ENCODE assay signal across 19 cellular contexts in genomic region chr18:79479114-79479760, GRCh38.
A peak's percentile ranks its signal among the peaks of the same experiment; 100 is the strongest.
DNase-seq lines count a peak whose midpoint lies in the region; ATAC-seq, FAIRE-seq and TF ChIP-seq lines count a peak whose summit lies in the region.
"Had no signal": no experiment of that assay in that cellular context is flagged by ENCODE, and none has a peak within 500 bp of the region (broad histone marks: within the 10 kb centered on the region; RNA-seq: fewer than 3 reads in every experiment).

No MANE protein-coding gene starts in this region.

- intact Hi-C loops in kidney (cut with DNase I), result no loop called here
- intact Hi-C loops in uterus (cut with DNase I; ENCODE audit: low total_unique reads), result no loop called here

- no peaks in the 10 kb centered on the region for H3K27me3 ChIP-seq in uterus
- H3K27me3 ChIP-seq: breast epithelium, vagina had no signal

- no peaks in the 10 kb centered on the region for H3K4me1 ChIP-seq in kidney (ENCODE audit: control insufficient read depth in 1 of 2, insufficient read depth in 1 of 2, low read depth in 1 of 2, low read length in 2 of 2)
- H3K4me1 ChIP-seq in uterus, result no peaks in the 10 kb centered on the region
- H3K4me1 ChIP-seq: breast epithelium, HAP-1, vagina had no signal

- no peak for TF ChIP-seq CTCF in kidney (IDR thresholded peaks at IDR 0.05; ENCODE audit: borderline replicate concordance, extremely low read depth, insufficient read depth)
- no peak for TF ChIP-seq CTCF in uterus (IDR thresholded peaks at IDR 0.05)

- H3K9me3 ChIP-seq in T-helper 17 cell (ENCODE audit: control insufficient read depth, low read length, poor library complexity, severe bottlenecking) (no peaks in the 10 kb centered on the region), kidney (ENCODE audit: control insufficient read depth in 1 of 2, low read length in 2 of 2) (no peaks in the 10 kb centered on the region), uterus (no peaks in the 10 kb centered on the region)
- H3K9me3 ChIP-seq: HAP-1, vagina had no signal

- H3K27ac Mint-ChIP-seq in activated naive CD4-positive, alpha-beta T cell treated with anti-CD3 and anti-CD28 coated beads, Interleukin-2, amount 50 U/mL, for 24 hours, result peak overlapping the region; percentile 55
- H3K27ac Mint-ChIP-seq in T-helper 17 cell, result peak overlapping the region; percentile 57
- peak overlapping the region; percentile 80 for H3K27ac Mint-ChIP-seq in stimulated activated naive B cell treated with anti-CD40 and anti-IgM and Interleukin-4, amounts not matched to agents 10 μg/mL and 1 μg/mL and 100 μg/mL, for 72 hours
- H3K27ac Mint-ChIP-seq: activated CD8-positive, alpha-beta memory T cell treated with anti-CD3 and anti-CD28 coated beads, Interleukin-2, amount 10 ng/mL, durations not matched to agents 7 days and 5 days had no signal

- H3K36me3 ChIP-seq in kidney (ENCODE audit: control insufficient read depth in 1 of 2, insufficient read depth in 2 of 2, low read length in 2 of 2) (no peaks in the 10 kb centered on the region), uterus (no peaks in the 10 kb centered on the region)
- H3K36me3 ChIP-seq: breast epithelium, HAP-1, vagina had no signal

- H3K27me3 Mint-ChIP-seq in activated naive CD4-positive, alpha-beta T cell treated with anti-CD3 and anti-CD28 coated beads, Interleukin-2, amount 50 U/mL, for 24 hours, result no peaks in the 10 kb centered on the region
- H3K27me3 Mint-ChIP-seq in T-helper 17 cell, result no peaks in the 10 kb centered on the region
- no peaks in the 10 kb centered on the region for H3K27me3 Mint-ChIP-seq in stimulated activated naive B cell treated with anti-CD40 and anti-IgM and Interleukin-4, amounts not matched to agents 10 μg/mL and 1 μg/mL and 100 μg/mL, for 72 hours
- H3K27me3 Mint-ChIP-seq: activated CD8-positive, alpha-beta memory T cell treated with anti-CD3 and anti-CD28 coated beads, Interleukin-2, amount 10 ng/mL, durations not matched to agents 7 days and 5 days; naive B cell had no signal

- in situ Hi-C loops in KBM-7 (cut with MboI; ENCODE audit: low pct_unique_long_range_greater_than_20kb, low sequenced_read_pairs), result no loop called here

- no peak for FAIRE-seq in kidney (lab: Jason Lieb, UNC)
- FAIRE-seq: GM19239 had no signal

- no peak overlapping the region for H3K4me3 ChIP-seq in kidney (ENCODE audit: low read length in 2 of 2)
- H3K4me3 ChIP-seq in uterus, result no peak overlapping the region
- H3K4me3 ChIP-seq: breast epithelium, HAP-1, vagina had no signal

- H3K27ac ChIP-seq in kidney (ENCODE audit: low read depth in 2 of 2, low read length in 2 of 2), result no peak overlapping the region
- no peak overlapping the region for H3K27ac ChIP-seq in uterus
- H3K27ac ChIP-seq: breast epithelium, vagina, VCaP had no signal

- H3K9ac ChIP-seq in kidney (ENCODE audit: low read length in 2 of 2), result no peak overlapping the region

- no peak for ATAC-seq in T-helper 17 cell
- ATAC-seq in stimulated activated naive B cell treated with anti-CD40 and anti-IgM and Interleukin-4, amounts not matched to agents 10 μg/mL and 1 μg/mL and 100 μg/mL, for 72 hours (replicated peaks), result peak in 1 of 2 donors; percentile 14
- ATAC-seq: activated CD8-positive, alpha-beta memory T cell treated with anti-CD3 and anti-CD28 coated beads, Interleukin-2, amount 10 ng/mL, durations not matched to agents 7 days and 5 days had no signal

- H3K36me3 Mint-ChIP-seq in activated naive CD4-positive, alpha-beta T cell treated with anti-CD3 and anti-CD28 coated beads, Interleukin-2, amount 50 U/mL, for 24 hours, result peaks cover 5% of the 10 kb centered on the region
- H3K36me3 Mint-ChIP-seq in T-helper 17 cell (ENCODE audit: low read depth), result no peaks in the 10 kb centered on the region
- peaks cover 11 to 29% of the 10 kb centered on the region in 2 donors for H3K36me3 Mint-ChIP-seq in stimulated activated naive B cell treated with anti-CD40 and anti-IgM and Interleukin-4, amounts not matched to agents 10 μg/mL and 1 μg/mL and 100 μg/mL, for 72 hours
- H3K36me3 Mint-ChIP-seq: activated CD8-positive, alpha-beta memory T cell treated with anti-CD3 and anti-CD28 coated beads, Interleukin-2, amount 10 ng/mL, durations not matched to agents 7 days and 5 days; naive B cell had no signal

- TF ChIP-seq POLR2A in uterus (IDR thresholded peaks at IDR 0.05), result no peak

- H3K4me3 Mint-ChIP-seq in activated naive CD4-positive, alpha-beta T cell treated with anti-CD3 and anti-CD28 coated beads, Interleukin-2, amount 50 U/mL, for 24 hours, result no peak overlapping the region
- H3K4me3 Mint-ChIP-seq in T-helper 17 cell, result no peak overlapping the region
- H3K4me3 Mint-ChIP-seq in stimulated activated naive B cell treated with anti-CD40 and anti-IgM and Interleukin-4, amounts not matched to agents 10 μg/mL and 1 μg/mL and 100 μg/mL, for 72 hours, result no peak overlapping the region
- H3K4me3 Mint-ChIP-seq: activated CD8-positive, alpha-beta memory T cell treated with anti-CD3 and anti-CD28 coated beads, Interleukin-2, amount 10 ng/mL, durations not matched to agents 7 days and 5 days had no signal

- peaks cover 16% of the 10 kb centered on the region for H3K4me1 Mint-ChIP-seq in activated naive CD4-positive, alpha-beta T cell treated with anti-CD3 and anti-CD28 coated beads, Interleukin-2, amount 50 U/mL, for 24 hours
- H3K4me1 Mint-ChIP-seq in T-helper 17 cell, result peaks cover 2% of the 10 kb centered on the region
- H3K4me1 Mint-ChIP-seq in stimulated activated naive B cell treated with anti-CD40 and anti-IgM and Interleukin-4, amounts not matched to agents 10 μg/mL and 1 μg/mL and 100 μg/mL, for 72 hours, result peaks cover 0 to 6% of the 10 kb centered on the region in 2 donors
- H3K4me1 Mint-ChIP-seq: activated CD8-positive, alpha-beta memory T cell treated with anti-CD3 and anti-CD28 coated beads, Interleukin-2, amount 10 ng/mL, durations not matched to agents 7 days and 5 days had no signal

- DNase-seq in activated naive CD4-positive, alpha-beta T cell treated with anti-CD3 and anti-CD28 coated beads, Interleukin-2, amount 50 U/mL, for 16 hours, result no peak
- DNase-seq in T-helper 17 cell (no peak), kidney (peak; percentile 60), KBM-7 (no peak), AG08396 (ENCODE audit: low spot score) (no peak), uterus (no peak)
- no peak for DNase-seq in stimulated activated naive B cell treated with anti-CD40 and anti-IgM and Interleukin-4, amounts not matched to agents 10 μg/mL and 1 μg/mL and 100 μg/mL, for 72 hours
- DNase-seq: activated CD8-positive, alpha-beta memory T cell treated with anti-CD3 and anti-CD28 coated beads, Interleukin-2, amount 10 ng/mL, durations not matched to agents 7 days and 5 days; Calu3; mammary epithelial cell; naive B cell; NCI-H1417; retina had no signal

- H3K9me3 Mint-ChIP-seq in activated naive CD4-positive, alpha-beta T cell treated with anti-CD3 and anti-CD28 coated beads, Interleukin-2, amount 50 U/mL, for 24 hours, result no peaks in the 10 kb centered on the region
- H3K9me3 Mint-ChIP-seq in stimulated activated naive B cell treated with anti-CD40 and anti-IgM and Interleukin-4, amounts not matched to agents 10 μg/mL and 1 μg/mL and 100 μg/mL, for 72 hours, result no peaks in the 10 kb centered on the region
- H3K9me3 Mint-ChIP-seq: naive B cell had no signal
